8 cellular contexts compared by ENCODE assay signal in the genomic region with DNA sequence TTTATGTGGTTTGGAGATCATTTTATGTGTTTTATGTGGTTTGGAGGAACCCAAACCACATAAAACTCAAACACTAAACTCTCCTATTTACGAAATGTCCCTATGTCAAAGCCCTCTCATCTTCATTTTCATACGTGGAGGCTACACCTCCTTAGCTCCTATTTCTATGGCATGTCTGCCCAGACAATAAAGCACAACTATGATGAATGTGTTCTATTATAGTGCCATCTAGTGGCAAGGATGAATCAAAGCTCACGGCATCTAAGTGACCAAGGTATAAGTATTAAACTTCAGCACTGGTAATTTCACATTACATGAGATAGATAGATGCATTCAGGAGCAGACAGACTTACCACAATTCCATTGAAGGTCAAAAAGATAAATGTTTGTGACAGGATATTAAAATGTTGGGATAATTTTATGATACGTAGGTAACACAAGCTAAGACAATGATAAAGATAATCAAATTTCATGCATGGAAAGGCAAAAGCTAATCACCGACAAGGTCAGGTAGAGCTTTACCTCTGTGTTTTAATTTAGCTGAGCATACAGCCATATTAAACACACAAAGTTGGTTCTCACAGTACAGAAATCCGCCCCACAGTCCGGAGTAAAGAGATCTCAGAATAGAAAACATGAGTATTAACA.
DNase-seq lines count a peak whose midpoint lies in the region; ATAC-seq and TF ChIP-seq lines count a peak whose summit lies in the region.

No MANE protein-coding gene starts in this region.

- no peak overlapping the region for H3K27ac ChIP-seq in H9 (ENCODE audit: insufficient read length, low read depth, low read length)
- H3K27ac ChIP-seq in ascending aorta = no peak overlapping the region
- H3K27ac ChIP-seq in thyroid gland = no peak overlapping the region

- H2BK5ac ChIP-seq in H9 (ENCODE audit: insufficient read length, low read length) = no peak overlapping the region

- no peak overlapping the region for H3K4ac ChIP-seq in H9 (ENCODE audit: low read depth, low read length)

- H3K36me3 ChIP-seq in ascending aorta (no peaks in the 10 kb centered on the region), thyroid gland (no peaks in the 10 kb centered on the region)

- H2BK120ac ChIP-seq in H9 (ENCODE audit: low read depth, low read length, poor library complexity, severe bottlenecking) = no peak overlapping the region

- H3K56ac ChIP-seq in H9 (ENCODE audit: insufficient read length, low read depth, low read length) = no peak overlapping the region

- H3K4me2 ChIP-seq in H9 (ENCODE audit: insufficient read depth, insufficient read length, low read length) = no peak overlapping the region

- no peak overlapping the region for H3K23ac ChIP-seq in H9 (ENCODE audit: insufficient read length, low read depth, low read length)

- no peak overlapping the region for H2BK20ac ChIP-seq in H9 (ENCODE audit: low read depth, low read length, poor library complexity, severe bottlenecking)

- H3K4me3 Mint-ChIP-seq in natural killer cell (no peak overlapping the region), H9 (no peak overlapping the region)
- H3K4me3 Mint-ChIP-seq in natural killer cell treated with Interleukin-12 subunit alpha and Interleukin-12 subunit beta and Interleukin-15 and Interleukin-18, amount 100 ng/mL, for 72 hours = no peak overlapping the region

- ATAC-seq in natural killer cell = peak; percentile 44 to 59 (median 46)
- ATAC-seq in natural killer cell treated with Interleukin-12 subunit alpha and Interleukin-12 subunit beta and Interleukin-15 and Interleukin-18, amount 100 ng/mL, for 72 hours = no peak

- no peaks in the 10 kb centered on the region for H3K9me3 ChIP-seq in H9 (ENCODE audit: control insufficient read depth, low read depth, low read length)
- no peaks in the 10 kb centered on the region for H3K9me3 ChIP-seq in ascending aorta
- H3K9me3 ChIP-seq in thyroid gland = no peaks in the 10 kb centered on the region

- no peak overlapping the region for H3K18ac ChIP-seq in H9 (ENCODE audit: insufficient read length, low read depth, low read length)

- H3K23me2 ChIP-seq in H9 (ENCODE audit: insufficient read length, low read depth, low read length, poor library complexity, severe bottlenecking) = no peaks in the 10 kb centered on the region

- no peak overlapping the region for H4K8ac ChIP-seq in H9 (replicated peaks; ENCODE audit: insufficient read length, low read depth, low read length)

- no peaks in the 10 kb centered on the region for H3K79me2 ChIP-seq in H9 (ENCODE audit: insufficient read depth, low read length)

- H2AK5ac ChIP-seq in H9 (ENCODE audit: insufficient read length, low read length) = no peak overlapping the region

- H3K27me3 ChIP-seq in H9 (ENCODE audit: insufficient read depth, low read length) (no peaks in the 10 kb centered on the region), ascending aorta (no peaks in the 10 kb centered on the region), thyroid gland (no peaks in the 10 kb centered on the region)

- intact Hi-C loops in natural killer cell (cut with micrococcal nuclease) (loop anchor here (1.0 kb wide), 1 partner anchor 1807 kb away; no protein-coding TSS in a partner anchor), ascending aorta (cut with DNase I) (no loop called here), thyroid gland (cut with DNase I) (no loop called here)

- no peak overlapping the region for H4K5ac ChIP-seq in H9 (ENCODE audit: insufficient read length, low read depth, low read length)

- H3K4me3 ChIP-seq in ascending aorta (no peak overlapping the region), thyroid gland (replicated peaks in 1 of 3) (no peak overlapping the region)

- no peak overlapping the region for H4K91ac ChIP-seq in H9 (ENCODE audit: insufficient read length, low read depth, low read length)

- no peak for TF ChIP-seq POLR2A in thyroid gland (IDR thresholded peaks at IDR 0.05)

- H3K36me3 Mint-ChIP-seq in natural killer cell = no peaks in the 10 kb centered on the region
- H3K36me3 Mint-ChIP-seq in natural killer cell treated with Interleukin-12 subunit alpha and Interleukin-12 subunit beta and Interleukin-15 and Interleukin-18, amount 100 ng/mL, for 72 hours = no peaks in the 10 kb centered on the region
- peaks cover 3 to 12% (median 6%) of the 10 kb centered on the region in 3 experiments; a peak in 2 of 7 replicates for H3K36me3 Mint-ChIP-seq in H9 (ENCODE audit: insufficient read depth in 1 of 3, low read depth in 3 of 3)

- H3K27me3 Mint-ChIP-seq in natural killer cell (ENCODE audit: low read depth in 2 of 2) (peaks cover 5 to 26% of the 10 kb centered on the region in 2 donors), H9 (ENCODE audit: low read depth) (no peaks in the 10 kb centered on the region)
- peaks cover 11 to 17% of the 10 kb centered on the region in 2 donors for H3K27me3 Mint-ChIP-seq in natural killer cell treated with Interleukin-12 subunit alpha and Interleukin-12 subunit beta and Interleukin-15 and Interleukin-18, amount 100 ng/mL, for 72 hours

- H3K27ac Mint-ChIP-seq in natural killer cell = no peak overlapping the region
- H3K27ac Mint-ChIP-seq in natural killer cell treated with Interleukin-12 subunit alpha and Interleukin-12 subunit beta and Interleukin-15 and Interleukin-18, amount 100 ng/mL, for 72 hours = no peak overlapping the region
- H3K27ac Mint-ChIP-seq in H9 = no peak overlapping the region

- H3K9ac ChIP-seq in H9 (ENCODE audit: extremely low read depth, insufficient read length, low read length) = no peak overlapping the region

- H3K14ac ChIP-seq in H9 (ENCODE audit: insufficient read depth, low read length) = no peak overlapping the region

- no peak overlapping the region for H2BK12ac ChIP-seq in H9 (ENCODE audit: insufficient read length, low read depth, low read length)

- H2AFZ ChIP-seq in H9 (ENCODE audit: low read length) = no peak overlapping the region

- H3K4me1 Mint-ChIP-seq in natural killer cell (peaks cover 4 to 6% of the 10 kb centered on the region in 2 donors), H9 (peaks cover 0 to 6% of the 10 kb centered on the region in 2 experiments; a peak in 2 of 4 replicates)
- peaks cover 0 to 4% of the 10 kb centered on the region in 2 donors for H3K4me1 Mint-ChIP-seq in natural killer cell treated with Interleukin-12 subunit alpha and Interleukin-12 subunit beta and Interleukin-15 and Interleukin-18, amount 100 ng/mL, for 72 hours (ENCODE audit: low read depth in 2 of 2)

- H3K9me3 Mint-ChIP-seq in natural killer cell (no peaks in the 10 kb centered on the region), H9 (peaks cover 8 to 10% of the 10 kb centered on the region in 2 experiments; a peak in 4 of 5 replicates)
- no peaks in the 10 kb centered on the region for H3K9me3 Mint-ChIP-seq in natural killer cell treated with Interleukin-12 subunit alpha and Interleukin-12 subunit beta and Interleukin-15 and Interleukin-18, amount 100 ng/mL, for 72 hours

- H3K4me1 ChIP-seq in H9 (ENCODE audit: insufficient read depth, low read length) (no peaks in the 10 kb centered on the region), ascending aorta (no peaks in the 10 kb centered on the region), thyroid gland (no peaks in the 10 kb centered on the region)

- peak; percentile 74 for TF ChIP-seq CTCF in natural killer cell (IDR thresholded peaks at IDR 0.05)
- TF ChIP-seq CTCF in H9 (conservative IDR thresholded peaks at IDR 0.05) = peak; percentile 82
- peak; percentile 29 to 56 (median 41) for TF ChIP-seq CTCF in ascending aorta (IDR thresholded peaks at IDR 0.05)
- TF ChIP-seq CTCF in thyroid gland (IDR thresholded peaks at IDR 0.05) = peak in 5 of 6 experiments; percentile 13 to 76 (median 67)

- H3K79me1 ChIP-seq in H9 (ENCODE audit: insufficient read depth, low read depth, low read length, poor library complexity, severe bottlenecking) = no peaks in the 10 kb centered on the region

- H4K20me1 ChIP-seq in H9 (ENCODE audit: control insufficient read depth, insufficient read depth, insufficient read length) = no peaks in the 10 kb centered on the region

- WGBS in H9 (ENCODE audit: extremely low coverage, insufficient read length, low lambda C conversion rate) = no CpG with 5 or more reads among the region's 7 CpGs
- WGBS in thyroid gland, 2 donors = 66 to 75% methylated on average over 7 of the region's 7 CpGs

- no peak overlapping the region for H3T11ph ChIP-seq in H9 (ENCODE audit: low read length)

- DNase-seq in natural killer cell (no peak), H9 (no peak), M059J (ENCODE audit: low read depth) (peak; percentile 36), ascending aorta (ENCODE audit: low spot score in 2 of 2) (no peak), iPS-NIHi7 (ENCODE audit: extremely low spot score) (peak; percentile 69), thyroid gland (no peak), NK-92 (lab: John Stamatoyannopoulos, UW; ENCODE audit: unreplicated experiment) (no peak)
- DNase-seq in natural killer cell treated with Interleukin-12 subunit alpha and Interleukin-12 subunit beta and Interleukin-15 and Interleukin-18, amount 100 ng/mL, for 72 hours (ENCODE audit: low spot score) = no peak

- H2BK15ac ChIP-seq in H9 (ENCODE audit: low read depth, low read length) = no peak overlapping the region

Comparison
In these comparisons a context has a peak if more than half of its experiments do, and no peak if none do; other contexts are left out.
1. ATAC-seq: peak in natural killer cell (3 of 3); none in natural killer cell treated with Interleukin-12 subunit alpha and Interleukin-12 subunit beta and Interleukin-15 and Interleukin-18, amount 100 ng/mL, for 72 hours (0 of 2).
2. DNase-seq: peak in M059J (single experiment) and iPS-NIHi7 (single experiment); none in natural killer cell (single experiment), natural killer cell treated with Interleukin-12 subunit alpha and Interleukin-12 subunit beta and Interleukin-15 and Interleukin-18, amount 100 ng/mL, for 72 hours (single experiment), H9 (single experiment), ascending aorta (0 of 2), thyroid gland (0 of 2) and NK-92 (single experiment).
3. Peak in every context shown above with its lines, with median percentiles within 50 percentile points of each other: CTCF ChIP-seq.